22 cellular contexts compared by ENCODE assay signal in the genomic region with DNA sequence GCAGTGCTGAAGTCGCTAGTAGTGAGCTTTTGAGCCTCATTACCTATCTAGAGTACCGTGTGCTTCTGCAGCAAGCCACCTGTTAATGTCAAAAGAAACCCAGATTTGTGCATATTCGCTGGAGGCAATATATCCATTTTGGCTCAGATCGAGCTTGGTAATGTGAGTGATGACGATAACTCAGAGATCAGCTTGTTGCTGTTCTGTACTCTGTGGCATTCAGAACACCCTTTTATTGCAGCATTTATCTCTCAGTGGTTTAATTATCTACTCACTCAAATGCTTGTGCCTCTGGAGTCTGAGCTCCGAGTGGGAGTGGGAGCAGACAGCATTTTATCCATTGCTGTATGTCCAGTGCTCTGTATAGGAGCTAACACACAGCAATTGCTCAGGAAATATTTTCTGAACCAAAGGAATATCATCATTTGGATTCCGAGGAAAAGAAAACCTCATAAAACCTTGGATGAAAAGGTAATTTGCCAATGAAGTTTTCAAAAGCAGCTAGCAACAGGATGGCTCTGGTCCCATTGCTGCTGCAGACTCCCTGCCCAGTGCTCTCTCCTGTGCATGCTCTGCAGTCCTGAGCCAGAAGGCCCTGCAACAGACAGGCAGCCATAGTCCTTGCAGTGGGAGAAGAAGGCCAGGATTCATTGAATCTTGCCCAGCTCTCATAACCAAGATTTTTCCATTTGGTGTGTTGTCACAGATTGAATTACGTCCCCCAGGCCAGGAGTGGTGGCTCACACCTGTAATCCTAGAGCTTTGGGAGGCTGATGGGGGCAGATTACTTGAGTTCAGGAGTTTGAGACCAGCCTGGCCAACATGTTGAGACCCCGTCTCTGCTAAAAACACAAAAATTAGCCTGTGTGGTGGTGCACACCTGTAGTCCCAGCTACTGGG.
"Had no signal": no experiment of that assay in that cellular context is flagged by ENCODE, and none has a peak within 500 bp of the region (broad histone marks: within the 10 kb centered on the region; RNA-seq: fewer than 3 reads in every experiment).

No MANE protein-coding gene starts in this region.

- H3K4me1 Mint-ChIP-seq: activated B cell treated with CpG ODN at 0.5 μM for 24 hours; activated naive CD4-positive, alpha-beta T cell treated with anti-CD3 and anti-CD28 coated beads, Interleukin-2, amount 10 ng/mL, durations not matched to agents 7 days and 5 days; activated naive CD8-positive, alpha-beta T cell treated with anti-CD3 and anti-CD28 coated beads, Interleukin-2, amount 50 U/mL, for 24 hours; stimulated activated effector memory CD8-positive, alpha-beta T cell treated with anti-CD3 and anti-CD28 coated beads, Interleukin-12 subunit alpha, Interleukin-12 subunit beta, amount 100 ng/mL, for 72 hours; T-cell had no signal

- H3K9me3 Mint-ChIP-seq: activated B cell treated with CpG ODN at 0.5 μM for 24 hours; activated naive CD8-positive, alpha-beta T cell treated with anti-CD3 and anti-CD28 coated beads, Interleukin-2, amount 50 U/mL, for 24 hours; neural crest cell; stimulated activated effector memory CD8-positive, alpha-beta T cell treated with anti-CD3 and anti-CD28 coated beads, Interleukin-12 subunit alpha, Interleukin-12 subunit beta, amount 100 ng/mL, for 72 hours; type B pancreatic cell had no signal

- H3K4me1 ChIP-seq: esophagus squamous epithelium, left lung, right lobe of liver had no signal

- H3K27me3 Mint-ChIP-seq: activated B cell treated with CpG ODN at 0.5 μM for 24 hours; activated naive CD4-positive, alpha-beta T cell treated with anti-CD3 and anti-CD28 coated beads, Interleukin-2, amount 10 ng/mL, durations not matched to agents 7 days and 5 days; type B pancreatic cell had no signal

- H3K27me3 ChIP-seq: ovary, right lobe of liver, stomach had no signal

- DNase-seq: activated B cell treated with CpG ODN at 0.5 μM for 24 hours; activated CD4-positive, alpha-beta T cell treated with anti-CD3 and anti-CD28 coated beads for 48 hours; activated CD8-positive, alpha-beta memory T cell treated with anti-CD3 and anti-CD28 coated beads, Interleukin-2, amount 50 U/mL, for 4 hours; activated naive CD4-positive, alpha-beta T cell treated with anti-CD3 and anti-CD28 coated beads, Interleukin-2, amount 10 ng/mL, durations not matched to agents 7 days and 5 days; activated naive CD8-positive, alpha-beta T cell treated with anti-CD3 and anti-CD28 coated beads, Interleukin-2, amount 50 U/mL, for 24 hours; activated T-cell treated with anti-CD3 and anti-CD28 coated beads, Interleukin-2, amount 50 U/mL, for 4 hours; anterior cingulate cortex; cortex of kidney; effector CD8-positive, alpha-beta T cell; esophagus squamous epithelium; hippocampal formation; left lung; ovary; right lobe of liver; stimulated activated CD4-positive, alpha-beta T cell treated with anti-CD3 and anti-CD28 coated beads, Interleukin-4, amount 100 ng/mL, for 24 hours; stomach had no signal

- H3K27ac ChIP-seq: esophagus squamous epithelium, left lung, ovary, right lobe of liver, SK-N-MC, stomach had no signal

- H3K36me3 Mint-ChIP-seq: activated naive CD4-positive, alpha-beta T cell treated with anti-CD3 and anti-CD28 coated beads, Interleukin-2, amount 10 ng/mL, durations not matched to agents 7 days and 5 days; mesothelial cell of epicardium; stimulated activated effector memory CD8-positive, alpha-beta T cell treated with anti-CD3 and anti-CD28 coated beads, Interleukin-12 subunit alpha, Interleukin-12 subunit beta, amount 100 ng/mL, for 72 hours; T-cell; type B pancreatic cell had no signal

- H3K4me3 ChIP-seq: esophagus squamous epithelium, left lung, ovary, right lobe of liver, SK-N-MC, stomach had no signal

- H3K9me3 ChIP-seq: ovary, right lobe of liver, stomach had no signal

- H3K4me3 Mint-ChIP-seq: activated B cell treated with CpG ODN at 0.5 μM for 24 hours; activated naive CD4-positive, alpha-beta T cell treated with anti-CD3 and anti-CD28 coated beads, Interleukin-2, amount 10 ng/mL, durations not matched to agents 7 days and 5 days; activated naive CD8-positive, alpha-beta T cell treated with anti-CD3 and anti-CD28 coated beads, Interleukin-2, amount 50 U/mL, for 24 hours; activated T-cell treated with anti-CD3 and anti-CD28 coated beads, Interleukin-2, amount 50 U/mL, for 4 hours; mesothelial cell of epicardium; neural crest cell; stimulated activated effector memory CD8-positive, alpha-beta T cell treated with anti-CD3 and anti-CD28 coated beads, Interleukin-12 subunit alpha, Interleukin-12 subunit beta, amount 100 ng/mL, for 72 hours; T-cell; type B pancreatic cell had no signal

- H3K27ac Mint-ChIP-seq: activated B cell treated with CpG ODN at 0.5 μM for 24 hours; activated naive CD4-positive, alpha-beta T cell treated with anti-CD3 and anti-CD28 coated beads, Interleukin-2, amount 10 ng/mL, durations not matched to agents 7 days and 5 days; activated naive CD8-positive, alpha-beta T cell treated with anti-CD3 and anti-CD28 coated beads, Interleukin-2, amount 50 U/mL, for 24 hours; mesothelial cell of epicardium; stimulated activated effector memory CD8-positive, alpha-beta T cell treated with anti-CD3 and anti-CD28 coated beads, Interleukin-12 subunit alpha, Interleukin-12 subunit beta, amount 100 ng/mL, for 72 hours; T-cell; type B pancreatic cell had no signal

- H3K36me3 ChIP-seq: esophagus squamous epithelium, left lung, ovary, right lobe of liver, stomach had no signal
